Comparison of ENCODE assay signal across 13 cellular contexts in genomic region chr9:132857601-132858342, GRCh38. TPM values are rescaled to one million over a fixed set of nuclear protein-coding genes. Genes with fewer than 3 reads are reported as not detected.
DNase-seq lines count a peak whose midpoint lies in the region; ATAC-seq and TF ChIP-seq lines count a peak whose summit lies in the region.
"Had no signal": no experiment of that assay in that cellular context is flagged by ENCODE, and none has a peak within 500 bp of the region (broad histone marks: within the 10 kb centered on the region; RNA-seq: fewer than 3 reads in every experiment).

No MANE protein-coding gene starts in this region.

- H3K9me3 Mint-ChIP-seq in stimulated activated naive CD8-positive, alpha-beta T cell treated with anti-CD3 and anti-CD28 coated beads, Interleukin-15, amount 100 ng/mL, for 72 hours, result no peaks in the 10 kb centered on the region
- H3K9me3 Mint-ChIP-seq: activated T-cell treated with anti-CD3 and anti-CD28 coated beads, Interleukin-2, amount 50 U/mL, for 24 hours; CD4-positive, alpha-beta T cell had no signal

- no peaks in the 10 kb centered on the region for H3K9me3 ChIP-seq in left lung

- DNase-seq in HCEC 1CT, result peak; percentile 28
- peak; percentile 69 for DNase-seq in astrocyte of the hippocampus (ENCODE audit: low read depth, low spot score)
- peak in 1 of 2 donors; percentile 61 for DNase-seq in left lung
- no peak for DNase-seq in stimulated activated naive CD8-positive, alpha-beta T cell treated with anti-CD3 and anti-CD28 coated beads, Interleukin-15, amount 100 ng/mL, for 72 hours
- no peak for DNase-seq in globus pallidus (ENCODE audit: low spot score)
- no peak for DNase-seq in mucosa of gallbladder (ENCODE audit: low spot score)
- no peak for DNase-seq in NCI-H226
- DNase-seq: activated T-cell treated with anti-CD3 and anti-CD28 coated beads, Interleukin-2, amount 50 U/mL, for 24 hours; CD4-positive, alpha-beta T cell; NCI-H774 had no signal

- peaks cover 17% of the 10 kb centered on the region for H3K4me1 Mint-ChIP-seq in stimulated activated naive CD8-positive, alpha-beta T cell treated with anti-CD3 and anti-CD28 coated beads, Interleukin-15, amount 100 ng/mL, for 72 hours

- H3K79me2 ChIP-seq in ACC112 (ENCODE audit: control insufficient read depth, insufficient read depth, low read length, unreplicated experiment), result no peaks in the 10 kb centered on the region

- no peak overlapping the region for H3K4me3 Mint-ChIP-seq in stimulated activated naive CD8-positive, alpha-beta T cell treated with anti-CD3 and anti-CD28 coated beads, Interleukin-15, amount 100 ng/mL, for 72 hours
- H3K4me3 Mint-ChIP-seq: activated T-cell treated with anti-CD3 and anti-CD28 coated beads, Interleukin-2, amount 50 U/mL, for 24 hours; CD4-positive, alpha-beta T cell had no signal

- intact Hi-C loops in left lung (cut with DNase I), result no loop called here

- 0 out of 2 replicates have a peak overlapping the region, but pooled peaks have one; percentile 14 for H3K4me3 ChIP-seq in ACC112 (ENCODE audit: low read depth, low read length)
- no peak overlapping the region for H3K4me3 ChIP-seq in left lung
- H3K4me3 ChIP-seq: coronary artery had no signal

- peaks cover 12% of the 10 kb centered on the region for H3K4me1 ChIP-seq in ACC112 (ENCODE audit: control insufficient read depth, insufficient read depth, low read length, unreplicated experiment)
- no peaks in the 10 kb centered on the region for H3K4me1 ChIP-seq in left lung

- peak overlapping the region; percentile 89 for H2AFZ ChIP-seq in ACC112 (ENCODE audit: low read length, unreplicated experiment)

- TF ChIP-seq CTCF in left lung (IDR thresholded peaks at IDR 0.05), result no peak

- H3K36me3 ChIP-seq in ACC112 (ENCODE audit: insufficient read depth, low read length) (no peaks in the 10 kb centered on the region), left lung (no peaks in the 10 kb centered on the region)

- peaks cover 25% of the 10 kb centered on the region for H3K27me3 Mint-ChIP-seq in stimulated activated naive CD8-positive, alpha-beta T cell treated with anti-CD3 and anti-CD28 coated beads, Interleukin-15, amount 100 ng/mL, for 72 hours
- H3K27me3 Mint-ChIP-seq: CD4-positive, alpha-beta T cell had no signal

- ATAC-seq in left lung, result peak; percentile 44
- no peak for ATAC-seq in stimulated activated naive CD8-positive, alpha-beta T cell treated with anti-CD3 and anti-CD28 coated beads, Interleukin-15, amount 100 ng/mL, for 72 hours

- H3K27me3 ChIP-seq in ACC112 (ENCODE audit: insufficient read depth, low read length), result no peaks in the 10 kb centered on the region; the same call in 1 of the 2 replicates
- peaks cover 0 to 11% of the 10 kb centered on the region in 2 donors for H3K27me3 ChIP-seq in left lung

- H3K27ac ChIP-seq in ACC112 (ENCODE audit: low read depth, low read length) (no peak overlapping the region), left lung (peak overlapping the region in 1 of 2 donors; percentile 59)

- H3K27ac Mint-ChIP-seq in stimulated activated naive CD8-positive, alpha-beta T cell treated with anti-CD3 and anti-CD28 coated beads, Interleukin-15, amount 100 ng/mL, for 72 hours, result peak overlapping the region in 1 of 2 donors; percentile 71
- H3K27ac Mint-ChIP-seq: activated T-cell treated with anti-CD3 and anti-CD28 coated beads, Interleukin-2, amount 50 U/mL, for 24 hours; CD4-positive, alpha-beta T cell had no signal

RNA-seq across cellular contexts. Expression of gene AK8, which starts 20.3 kb away (rescaled TPM):
- total RNA-seq in left lung, result 1 to 10 TPM in 1 of 2 donors, under 1 TPM in 1; 0.55 to 1.9 TPM
- 0.98 TPM for total RNA-seq in mucosa of gallbladder
- total RNA-seq: CD4-positive, alpha-beta T cell; T-helper 2 cell treated with Interferon-gamma antibody and Interleukin-4, amounts not matched to agents 100 ng/mL and 5 ng/mL, for 36 hours had no signal

RNA-seq across cellular contexts. Expression of gene SPACA9, which starts 20.9 kb away (rescaled TPM):
- total RNA-seq in left lung (1 to 10 TPM; 6.9 to 7.8 TPM), mucosa of gallbladder (10.4 TPM)

Comparison
In these comparisons a context has a peak if more than half of its experiments do, and no peak if none do; other contexts are left out.
1. DNase-seq: peak in HCEC 1CT (single experiment) and astrocyte of the hippocampus (single experiment); none in stimulated activated naive CD8-positive, alpha-beta T cell treated with anti-CD3 and anti-CD28 coated beads, Interleukin-15, amount 100 ng/mL, for 72 hours (0 of 2), globus pallidus (single experiment), mucosa of gallbladder (single experiment) and NCI-H226 (single experiment).